ENCODE assay signal across 8 cellular contexts in genomic region chr18:50218432-50219197, GRCh38. TPM values are rescaled to one million over a fixed set of nuclear protein-coding genes. Genes with fewer than 3 reads are reported as not detected.
DNase-seq lines count a peak whose midpoint lies in the region; ATAC-seq and TF ChIP-seq lines count a peak whose summit lies in the region.

No MANE protein-coding gene starts in this region.

- WGBS in prostate gland = 64% methylated on average over 7 of the region's 7 CpGs

- H3K9me3 ChIP-seq in prostate gland = no peaks in the 10 kb centered on the region

- TF ChIP-seq CTCF in prostate gland (IDR thresholded peaks at IDR 0.05) = peak in 3 of 4 experiments; percentile 11 to 22 (median 19)

- peak; percentile 60 for ATAC-seq in HG02759 (IDR thresholded peaks at IDR 0.05; ENCODE audit: unreplicated experiment)
- no peak for ATAC-seq in GM18870 (IDR thresholded peaks at IDR 0.05; ENCODE audit: unreplicated experiment)

- no peaks in the 10 kb centered on the region for H3K4me1 ChIP-seq in prostate gland (replicated peaks)

- intact Hi-C loops in prostate gland (cut with DNase I) = no loop called here

- H3K36me3 ChIP-seq in prostate gland = no peaks in the 10 kb centered on the region

- DNase-seq in NOMO-1 treated with DMSO at 0.1 percent for 48 hours (lab: John Stamatoyannopoulos, UW; ENCODE audit: unreplicated experiment) (peak; percentile 3), NOMO-1 treated with dmso at 0.1 percent for 144 hours (lab: John Stamatoyannopoulos, UW; ENCODE audit: unreplicated experiment) (no peak), SK-N-DZ (ENCODE audit: low spot score) (peak; percentile 12), dermis blood vessel endothelial cell (peak; percentile 64), prostate gland (ENCODE audit: low spot score) (no peak), NOMO-1 (lab: John Stamatoyannopoulos, UW; ENCODE audit: unreplicated experiment in 2 of 2) (no peak)

- no peaks in the 10 kb centered on the region for H3K27me3 ChIP-seq in prostate gland (replicated peaks; ENCODE audit: insufficient read depth)

- no peak overlapping the region for H3K27ac ChIP-seq in prostate gland

- TF ChIP-seq POLR2A in prostate gland (IDR thresholded peaks at IDR 0.05) = no peak

- no peak overlapping the region for H3K4me3 ChIP-seq in prostate gland

RNA-seq across cellular contexts. Expression of gene MYO5B, which starts 23.7 kb away (rescaled TPM):
- polyA plus RNA-seq in SK-N-DZ (2014; cell fraction: cytosol; rRNA removed) = 0.02 and 0.12 TPM in 2 replicates
- 0.15 and 0.70 TPM in 2 replicates for polyA plus RNA-seq in SK-N-DZ (2014; cell fraction: nucleus; rRNA removed)
- total RNA-seq in dermis blood vessel endothelial cell (0.70 and 0.85 TPM in 2 replicates), prostate gland (10 to 100 TPM; 28.5 to 31.1 TPM)

RNA-seq across cellular contexts. Expression of gene CFAP53, which starts 47.7 kb away (rescaled TPM):
- 0.29 TPM in 1 of 2 replicates, not detected in the other for polyA plus RNA-seq in SK-N-DZ (2014; cell fraction: cytosol; rRNA removed)
- not detected in 2 replicates for polyA plus RNA-seq in SK-N-DZ (2014; cell fraction: nucleus; rRNA removed)
- total RNA-seq in dermis blood vessel endothelial cell (under 0.01 and 0.14 TPM in 2 replicates), prostate gland (1 to 10 TPM in 1 of 2 donors, under 1 TPM in 1; 0.59 to 4.7 TPM)

Comparison
In these comparisons a context has a peak if more than half of its experiments do, and no peak if none do; other contexts are left out.
1. DNase-seq: peak in NOMO-1 treated with DMSO at 0.1 percent for 48 hours (single experiment), SK-N-DZ (single experiment) and dermis blood vessel endothelial cell (single experiment); none in NOMO-1 treated with dmso at 0.1 percent for 144 hours (single experiment), prostate gland (single experiment) and NOMO-1 (0 of 2).
2. RNA of gene MYO5B, which starts 23.7 kb away (total RNA-seq): 28.5 to 31.1 TPM in prostate gland; 0.70 to 0.85 TPM in dermis blood vessel endothelial cell; every median in the first group is over 10 times any median in the second.